In genomic region chr1:30028939-30029338, GRCh38 we compare ENCODE assay signal across 24 cellular contexts.
DNase-seq lines count a peak whose midpoint lies in the region; ATAC-seq, FAIRE-seq and TF ChIP-seq lines count a peak whose summit lies in the region.
"Had no signal": no experiment of that assay in that cellular context is flagged by ENCODE, and none has a peak within 500 bp of the region (broad histone marks: within the 10 kb centered on the region; RNA-seq: fewer than 3 reads in every experiment).

No MANE protein-coding gene starts in this region.

- no peak overlapping the region for H2AFZ ChIP-seq in K562 (ENCODE audit: low read depth, low read length)

- FAIRE-seq in K562 (lab: Jason Lieb, UNC) = no peak
- FAIRE-seq: A204.1, D721Med, G401.6, H54 had no signal

- H3K27ac ChIP-seq in HEK293 (ENCODE audit: extremely low read depth, low read depth, low read length) = no peak overlapping the region
- H3K27ac ChIP-seq in K562 (ENCODE audit: extremely low read depth, low read depth, low read length) = no peak overlapping the region
- no peak overlapping the region for H3K27ac ChIP-seq in esophagus muscularis mucosa (replicated peaks in 1 of 4)
- H3K27ac ChIP-seq: BLaER1 had no signal

- H3K36me3 ChIP-seq in HEK293 (ENCODE audit: control insufficient read depth in 2 of 2, insufficient read depth in 1 of 2, low read length in 2 of 2) (no peaks in the 10 kb centered on the region), K562 (ENCODE audit: control insufficient read depth, insufficient read depth, low read length) (no peaks in the 10 kb centered on the region), esophagus muscularis mucosa (no peaks in the 10 kb centered on the region)
- H3K36me3 ChIP-seq: BLaER1, MG63 had no signal

- H3K4me1 ChIP-seq in HEK293 (ENCODE audit: control insufficient read depth, insufficient read depth, low read length) (no peaks in the 10 kb centered on the region), K562 (replicated peaks in 1 of 2; ENCODE audit: control insufficient read depth in 2 of 2, insufficient read depth in 2 of 2, low read length in 2 of 2) (no peaks in the 10 kb centered on the region), esophagus muscularis mucosa (no peaks in the 10 kb centered on the region)
- H3K4me1 ChIP-seq: BLaER1 had no signal

- no peaks in the 10 kb centered on the region for H3K9me1 ChIP-seq in K562 (ENCODE audit: control insufficient read depth, insufficient read depth, low read length)

- no peak for TF ChIP-seq RAD21 in K562 (CRISPR knock-in tag; conservative IDR thresholded peaks at IDR 0.05 in 1 of 2, IDR thresholded peaks at IDR 0.05 in 1 of 2)

- no TSS peak for BruUV-seq in K562 (replicated peaks; lab: Mats Ljungman, UMichigan)

- H3K4me3 Mint-ChIP-seq in type B pancreatic cell (no peak overlapping the region), natural killer cell (no peak overlapping the region)
- H3K4me3 Mint-ChIP-seq: CD4-positive, CD25-positive, alpha-beta regulatory T cell had no signal

- H4K20me1 ChIP-seq in K562 (replicated peaks; ENCODE audit: control insufficient read depth, insufficient read depth, low read length) = no peaks in the 10 kb centered on the region
- H4K20me1 ChIP-seq: BLaER1 had no signal

- H3K4me3 ChIP-seq in HEK293 (ENCODE audit: low read depth, low read length) = no peak overlapping the region
- H3K4me3 ChIP-seq in K562 = no peak overlapping the region
- H3K4me3 ChIP-seq in esophagus muscularis mucosa = no peak overlapping the region
- H3K4me3 ChIP-seq: BLaER1, MG63 had no signal

- no peaks in the 10 kb centered on the region for H3K79me2 ChIP-seq in K562 (ENCODE audit: control insufficient read depth, insufficient read depth, low read length)

- H3K27me3 Mint-ChIP-seq in type B pancreatic cell (peaks cover 9% of the 10 kb centered on the region), natural killer cell (ENCODE audit: low read depth in 2 of 2) (peaks cover 20 to 57% of the 10 kb centered on the region in 2 donors)
- H3K27me3 Mint-ChIP-seq: CD4-positive, CD25-positive, alpha-beta regulatory T cell had no signal

- H3K9me3 ChIP-seq in HEK293 (ENCODE audit: control insufficient read depth, insufficient read depth, low read depth, low read length) (no peaks in the 10 kb centered on the region), K562 (replicated peaks; ENCODE audit: control insufficient read depth, insufficient read depth, low read depth, low read length) (no peaks in the 10 kb centered on the region), esophagus muscularis mucosa (peaks cover 0 to 5% (median under 1%) of the 10 kb centered on the region in 4 donors)
- H3K9me3 ChIP-seq: SK-N-SH had no signal

- CTCF ChIA-PET in HEK293 (lab: Yijun Ruan, JAX) (interaction anchor here (0.6 to 2.5 kb wide), 2 partner anchors 236 to 437 kb away, joined by 5 to 9 read pairs; no protein-coding TSS in a partner anchor), K562 (lab: Yijun Ruan, JAX; ENCODE audit: low intra/inter-chr PET ratio) (no interaction called here)

- WGBS in K562 (ENCODE audit: insufficient coverage, low coverage, missing lambda C conversion rate) = 0% methylated on average over 3 of the region's 3 CpGs
- 40% methylated on average over 3 of the region's 3 CpGs for WGBS in esophagus muscularis mucosa

- no peak for TF ChIP-seq POLR2A in K562 (conservative IDR thresholded peaks at IDR 0.05)
- no peak for TF ChIP-seq POLR2A in esophagus muscularis mucosa (IDR thresholded peaks at IDR 0.05; ENCODE audit: low read depth)

- intact Hi-C loops in K562 (cut with micrococcal nuclease) = no loop called here
- intact Hi-C loops in esophagus muscularis mucosa (cut with DNase I) = no loop called here
- intact Hi-C loops in natural killer cell (cut with micrococcal nuclease) = no loop called here

- H3K27me3 ChIP-seq in K562 (ENCODE audit: control insufficient read depth in 2 of 2, insufficient read depth in 2 of 2, low read length in 2 of 2) (no peaks in the 10 kb centered on the region; a peak in 1 of 5 replicates), esophagus muscularis mucosa (peaks cover 0 to 31% (median 0%) of the 10 kb centered on the region in 4 donors)
- H3K27me3 ChIP-seq: BLaER1 had no signal

- H3K4me2 ChIP-seq in K562 (ENCODE audit: insufficient read depth, low read length) = no peak overlapping the region
- H3K4me2 ChIP-seq: BLaER1, SK-N-SH had no signal

- TF ChIP-seq EP300 in K562 (IDR thresholded peaks at IDR 0.05; ENCODE audit: low read length) (no peak), esophagus muscularis mucosa (IDR thresholded peaks at IDR 0.05) (no peak)

- DNase-seq in K562 (ENCODE audit: extremely low read depth in 1 of 4, low spot score in 3 of 4) (no peak), esophagus muscularis mucosa (ENCODE audit: extremely low spot score) (peak; percentile 84), type B pancreatic cell (ENCODE audit: extremely low spot score, unreplicated experiment) (peak; percentile 25), HCEC 1CT (no peak), natural killer cell (no peak), UCSD-AML1 (lab: John Stamatoyannopoulos, UW; ENCODE audit: unreplicated experiment) (no peak)
- DNase-seq: CD4-positive, CD25-positive, alpha-beta regulatory T cell; KG1; MG63; NCI-H1105 treated with DMSO at 0.1 percent for 48 hours; NCI-H146; NCI-H1930; NCI-H2107; NCI-H446; NCI-H524 treated with DMSO at 0.1 percent for 48 hours; NCI-H774; PC-3; SK-N-SH had no signal

- H3K36me3 Mint-ChIP-seq in type B pancreatic cell (no peaks in the 10 kb centered on the region), natural killer cell (no peaks in the 10 kb centered on the region)
- H3K36me3 Mint-ChIP-seq: CD4-positive, CD25-positive, alpha-beta regulatory T cell had no signal

- ATAC-seq in K562 (no peak), natural killer cell (no peak)
- ATAC-seq: PC-3 had no signal

- POLR2A ChIA-PET in HEK293 (lab: Yijun Ruan, JAX) = no interaction called here
- POLR2A ChIA-PET in K562 (lab: Yijun Ruan, JAX) = interaction anchor here (0.8 to 0.9 kb wide), 2 partner anchors 8 to 260 kb away, joined by 3 read pairs; no protein-coding TSS in a partner anchor

- H3K27ac Mint-ChIP-seq in type B pancreatic cell (no peak overlapping the region), natural killer cell (no peak overlapping the region)
- H3K27ac Mint-ChIP-seq: CD4-positive, CD25-positive, alpha-beta regulatory T cell had no signal

- H3K9me3 Mint-ChIP-seq in type B pancreatic cell = peaks cover 4% of the 10 kb centered on the region
- H3K9me3 Mint-ChIP-seq in natural killer cell = peaks cover 2% of the 10 kb centered on the region in 2 donors

- in situ Hi-C loops in K562 (cut with MboI) = no loop called here

- TF ChIP-seq CTCF in HEK293 (tag by site-specific recombination; IDR thresholded peaks at IDR 0.05) (no peak), K562 (IDR thresholded peaks at IDR 0.05 in 2 of 3, conservative IDR thresholded peaks at IDR 0.05 in 1 of 3; ENCODE audit: insufficient read depth in 2 of 3, low read depth in 1 of 3, low read length in 3 of 3) (no peak), esophagus muscularis mucosa (IDR thresholded peaks at IDR 0.05) (no peak), type B pancreatic cell (conservative IDR thresholded peaks at IDR 0.05) (no peak), natural killer cell (IDR thresholded peaks at IDR 0.05) (no peak)

- H3K9ac ChIP-seq in K562 (ENCODE audit: insufficient read depth in 1 of 2, low read depth in 2 of 2, low read length in 2 of 2) = no peak overlapping the region
- H3K9ac ChIP-seq: BLaER1, SK-N-SH had no signal

- no peaks in the 10 kb centered on the region for H3K4me1 Mint-ChIP-seq in type B pancreatic cell (ENCODE audit: unreplicated experiment)
- H3K4me1 Mint-ChIP-seq in natural killer cell = no peaks in the 10 kb centered on the region
- H3K4me1 Mint-ChIP-seq: CD4-positive, CD25-positive, alpha-beta regulatory T cell had no signal

TF ChIP-seq in HEK293, 187 proteins besides CTCF, POLR2A, EP300 and RAD21:
- TF ChIP-seq ZBTB17 (tag by site-specific recombination; IDR thresholded peaks at IDR 0.05) (peak; percentile 97), ZNF654 (tag by site-specific recombination; IDR thresholded peaks at IDR 0.05; ENCODE audit: low read depth) (no peak)

TF ChIP-seq in K562, 482 proteins besides CTCF, POLR2A, EP300 and RAD21 (continues in another document):
- 0 out of 4 replicates have a peak, but pooled peaks of 1 of the 2 experiments have one; percentile 36 for TF ChIP-seq ZMIZ1 (IDR thresholded peaks at IDR 0.05; ENCODE audit: low read depth in 2 of 2, low read length in 2 of 2)

Comparison
In these comparisons a context has a peak if more than half of its experiments do, and no peak if none do; other contexts are left out.
1. DNase-seq: peak in esophagus muscularis mucosa (single experiment) and type B pancreatic cell (single experiment); none in K562 (0 of 4), HCEC 1CT (single experiment), natural killer cell (single experiment) and UCSD-AML1 (single experiment).
2. Of the 44 proteins assayed by ChIP-seq in both K562 and HEK293: peak only in K562: none; only in HEK293: none; in both: ZBTB17; in neither: 43.